In the genomic region with DNA sequence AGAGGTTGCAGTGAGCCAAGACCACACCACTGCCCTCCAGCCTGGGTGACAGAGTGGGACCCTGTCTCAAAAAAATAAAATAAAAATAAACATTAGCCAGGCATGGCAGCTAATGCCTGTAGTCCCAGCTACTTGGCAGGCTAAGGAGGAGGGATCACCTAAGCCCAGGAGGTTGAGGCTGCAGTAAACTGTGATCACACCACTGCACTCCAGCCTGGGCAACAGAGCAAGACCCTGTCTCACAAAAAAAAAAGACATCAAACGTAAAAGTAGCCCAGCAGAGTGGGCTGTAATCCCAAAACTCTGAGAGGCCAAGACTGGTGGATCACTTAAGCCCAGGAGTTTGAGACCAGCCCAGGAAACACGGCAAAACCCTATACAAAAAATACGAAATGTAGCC, we compare ENCODE assay signal across 20 cellular contexts. TPM values are rescaled to one million over a fixed set of nuclear protein-coding genes. Genes with fewer than 3 reads are reported as not detected.
DNase-seq lines count a peak whose midpoint lies in the region; ATAC-seq, FAIRE-seq and TF ChIP-seq lines count a peak whose summit lies in the region.
"Had no signal": no experiment of that assay in that cellular context is flagged by ENCODE, and none has a peak within 500 bp of the region (broad histone marks: within the 10 kb centered on the region; RNA-seq: fewer than 3 reads in every experiment).

No MANE protein-coding gene starts in this region.

- CTCF ChIA-PET in HepG2 (lab: Yijun Ruan, JAX; ENCODE audit: low intra/inter-chr PET ratio, low total read pairs) = no interaction called here

- no peak for FAIRE-seq in HepG2 (lab: Jason Lieb, UNC)
- FAIRE-seq: D721Med, GM12892 had no signal

- ATAC-seq in HepG2 (no peak), right lobe of liver (no peak), GM18873 (IDR thresholded peaks at IDR 0.05; ENCODE audit: low FRiP score, unreplicated experiment) (no peak)
- ATAC-seq in effector memory CD8-positive, alpha-beta T cell (replicated peaks) = no peak
- ATAC-seq: CD8-positive, alpha-beta T cell; GM23338 had no signal

- H3K27me3 Mint-ChIP-seq in effector memory CD8-positive, alpha-beta T cell = no peaks in the 10 kb centered on the region
- H3K27me3 Mint-ChIP-seq: IgD-negative memory B cell had no signal

- DNase-seq in HepG2 (ENCODE audit: low spot score) (no peak), right lobe of liver (no peak), spleen (no peak), GM13976 (ENCODE audit: low spot score) (no peak)
- DNase-seq in effector memory CD8-positive, alpha-beta T cell = no peak
- DNase-seq: 8988T; AML-193; CD8-positive, alpha-beta T cell; COR-L47; DMS153; DMS79 treated with DMSO at 0.1 percent for 48 hours; GDM1; H7 had no signal

- in situ Hi-C loops in HepG2 (cut with HindIII; ENCODE audit: extremely low pct_ligation_motif_present, low pct_unique_long_range_greater_than_20kb) = no loop called here
- in situ Hi-C loops in GM13976 (cut with MboI; ENCODE audit: low sequenced_read_pairs, unreplicated experiment) = no loop called here

- H3K9me2 ChIP-seq in SU-DHL-6 (replicated peaks; ENCODE audit: insufficient read depth, low read length) = no peaks in the 10 kb centered on the region

- POLR2A ChIA-PET in HepG2 (lab: Yijun Ruan, JAX) = no interaction called here

- no TSS peak for BruUV-seq in HepG2 (replicated peaks; lab: Mats Ljungman, UMichigan)

- TF ChIP-seq EP300 in HepG2 (IDR thresholded peaks at IDR 0.05; ENCODE audit: low read depth in 2 of 2, low read length in 2 of 2) (no peak), HepG2 (CRISPR knock-in tag; IDR thresholded peaks at IDR 0.05; ENCODE audit: borderline replicate concordance) (no peak)

- H3K4me1 ChIP-seq in HepG2 (ENCODE audit: insufficient read depth, low read length) (peaks cover 17% of the 10 kb centered on the region), right lobe of liver (peaks cover 0 to 7% (median 0%) of the 10 kb centered on the region in 4 donors), spleen (peaks cover 11 to 86% (median 36%) of the 10 kb centered on the region in 6 donors)

- H3K36me3 ChIP-seq in HepG2 (replicated peaks in 1 of 2; ENCODE audit: control insufficient read depth in 1 of 2, insufficient read depth in 2 of 2, low read length in 2 of 2) (peaks cover 0 to under 1% of the 10 kb centered on the region in 2 experiments; a peak in 1 of 5 replicates), right lobe of liver (no peaks in the 10 kb centered on the region), SU-DHL-6 (ENCODE audit: low read length) (no peaks in the 10 kb centered on the region), spleen (peaks cover 0 to 11% (median 1%) of the 10 kb centered on the region in 6 donors)

- H3K4me2 ChIP-seq in HepG2 (ENCODE audit: low read depth, low read length) (no peak overlapping the region), SU-DHL-6 (ENCODE audit: low read depth, low read length, poor library complexity, severe bottlenecking) (no peak overlapping the region)
- H3K4me2 ChIP-seq: BLaER1, GM23338 had no signal

- peaks cover 4% of the 10 kb centered on the region for H3K36me3 Mint-ChIP-seq in effector memory CD8-positive, alpha-beta T cell (ENCODE audit: insufficient read depth)

- TF ChIP-seq POLR2A in HepG2 (IDR thresholded peaks at IDR 0.05; ENCODE audit: insufficient read depth in 1 of 2, low read depth in 2 of 2, low read length in 2 of 2) (no peak), right lobe of liver (IDR thresholded peaks at IDR 0.05) (no peak), spleen (IDR thresholded peaks at IDR 0.05) (no peak)

- H3K9me3 ChIP-seq in HepG2 (ENCODE audit: low read length) (no peaks in the 10 kb centered on the region), right lobe of liver (no peaks in the 10 kb centered on the region), SU-DHL-6 (ENCODE audit: insufficient read depth, low read length) (no peaks in the 10 kb centered on the region), spleen (no peaks in the 10 kb centered on the region)

- no peak overlapping the region for H3K4me3 Mint-ChIP-seq in effector memory CD8-positive, alpha-beta T cell
- H3K4me3 Mint-ChIP-seq: CD8-positive, alpha-beta T cell; GM23338 had no signal

- H3K27ac Mint-ChIP-seq in effector memory CD8-positive, alpha-beta T cell = peak overlapping the region; percentile 4 to 31
- H3K27ac Mint-ChIP-seq: GM23338 had no signal

- H3K27ac ChIP-seq in HepG2 (ENCODE audit: extremely low read length, insufficient read depth, low read length) (no peak overlapping the region), right lobe of liver (no peak overlapping the region), SU-DHL-6 (ENCODE audit: low read depth, low read length) (peak overlapping the region; percentile 92), spleen (no peak overlapping the region)
- H3K27ac ChIP-seq: BLaER1 had no signal

- peaks cover 66% of the 10 kb centered on the region for H3K79me2 ChIP-seq in HepG2 (ENCODE audit: insufficient read depth, low read length)
- H3K79me2 ChIP-seq in SU-DHL-6 (ENCODE audit: insufficient read depth, low read length) = peaks cover 96% of the 10 kb centered on the region

- H3F3A ChIP-seq in SU-DHL-6 (ENCODE audit: insufficient read depth) = peaks cover 28% of the 10 kb centered on the region

- H3K27me3 ChIP-seq in HepG2 (ENCODE audit: control insufficient read depth in 1 of 2, insufficient read depth in 2 of 2, low read length in 2 of 2) = no peaks in the 10 kb centered on the region; a peak in 1 of 5 replicates
- no peaks in the 10 kb centered on the region for H3K27me3 ChIP-seq in right lobe of liver
- H3K27me3 ChIP-seq in SU-DHL-6 (ENCODE audit: low read length) = no peaks in the 10 kb centered on the region
- no peaks in the 10 kb centered on the region for H3K27me3 ChIP-seq in spleen (replicated peaks in 1 of 7)
- H3K27me3 ChIP-seq: BLaER1 had no signal

- H2AFZ ChIP-seq in HepG2 (ENCODE audit: low read length) (no peak overlapping the region), SU-DHL-6 (ENCODE audit: low read depth, low read length, severe bottlenecking) (no peak overlapping the region)
- H2AFZ ChIP-seq: GM23338 had no signal

- H4K20me1 ChIP-seq in HepG2 (ENCODE audit: insufficient read depth, low read length) = peaks cover 12% of the 10 kb centered on the region
- no peaks in the 10 kb centered on the region for H4K20me1 ChIP-seq in SU-DHL-6 (ENCODE audit: low read depth, low read length)

- H3K4me3 ChIP-seq in HepG2 (replicated peaks in 1 of 3; ENCODE audit: insufficient read depth in 1 of 3, low read depth in 2 of 3, low read length in 3 of 3) (no peak overlapping the region), right lobe of liver (no peak overlapping the region), SU-DHL-6 (ENCODE audit: insufficient read depth, low read length, poor library complexity, severe bottlenecking) (no peak overlapping the region), spleen (no peak overlapping the region)
- H3K4me3 ChIP-seq: BLaER1, GM23338 had no signal

- H3K9ac ChIP-seq in HepG2 (ENCODE audit: insufficient read depth, low read depth, low read length) (no peak overlapping the region), SU-DHL-6 (ENCODE audit: low read length) (no peak overlapping the region)
- H3K9ac ChIP-seq: BLaER1 had no signal

- WGBS in HepG2 (ENCODE audit: low lambda C conversion rate) = 98% methylated on average over 3 of the region's 3 CpGs
- WGBS in right lobe of liver (ENCODE audit: insufficient coverage, low coverage, low lambda C conversion rate, missing lambda C conversion rate) = 87% methylated on average over 3 of the region's 3 CpGs
- WGBS in spleen, 5 donors = 83 to 94% (median 88%) methylated on average over 3 of the region's 3 CpGs

- TF ChIP-seq RAD21 in HepG2 (CRISPR knock-in tag; IDR thresholded peaks at IDR 0.05) = no peak

- intact Hi-C loops in HepG2 (cut with micrococcal nuclease; ENCODE audit: unreplicated experiment) = no loop called here
- intact Hi-C loops in right lobe of liver (cut with DNase I) = no loop called here
- intact Hi-C loops in spleen (cut with DNase I; ENCODE audit: low total_unique reads) = no loop called here

- H3K4me1 Mint-ChIP-seq in effector memory CD8-positive, alpha-beta T cell (ENCODE audit: low read depth in 2 of 2) = peaks cover 18 to 26% of the 10 kb centered on the region in 2 donors
- H3K4me1 Mint-ChIP-seq: GM23338 had no signal

- H3K9me3 Mint-ChIP-seq in effector memory CD8-positive, alpha-beta T cell = no peaks in the 10 kb centered on the region
- H3K9me3 Mint-ChIP-seq: CD8-positive, alpha-beta T cell; IgD-negative memory B cell had no signal

- TF ChIP-seq CTCF in HepG2 (CRISPR knock-in tag; IDR thresholded peaks at IDR 0.05) (no peak), right lobe of liver (IDR thresholded peaks at IDR 0.05) (no peak), SU-DHL-6 (IDR thresholded peaks at IDR 0.05; ENCODE audit: insufficient read depth, low read length, poor library complexity, severe bottlenecking) (no peak), spleen (IDR thresholded peaks at IDR 0.05 in 8 of 11, conservative IDR thresholded peaks at IDR 0.05 in 3 of 11) (no peak), GM13976 (IDR thresholded peaks at IDR 0.05; ENCODE audit: borderline replicate concordance, control extremely low read depth, extremely low read depth, insufficient read depth, missing control alignments) (no peak)

RNA-seq across cellular contexts. Expression of a gene that starts 19.0 kb away (rescaled TPM):
- total RNA-seq in HepG2 (2016; rRNA removed; fragmentation: Illumina TruSeq; extraction: Trizol) = 32.7 and 37.5 TPM in 2 replicates
- 42.0 and 51.6 TPM in 2 replicates for total RNA-seq in HepG2 (2016; cell fraction: cytosol; rRNA removed; fragmentation: Illumina TruSeq; extraction: Trizol; ENCODE audit: low read depth)
- total RNA-seq in HepG2 (2016; cell fraction: insoluble cytoplasmic fraction; rRNA removed; fragmentation: Illumina TruSeq; extraction: Trizol) = 35.9 and 36.2 TPM in 2 replicates
- total RNA-seq in HepG2 (2016; cell fraction: membrane; rRNA removed; fragmentation: Illumina TruSeq; extraction: Trizol) = 21.0 and 23.4 TPM in 2 replicates
- total RNA-seq in HepG2 (2016; cell fraction: nucleus; rRNA removed; fragmentation: Illumina TruSeq; extraction: Trizol) = 45.6 and 50.9 TPM in 2 replicates
- 14.0 and 18.9 TPM in 2 replicates for polyA plus RNA-seq in HepG2 (2011; rRNA removed)
- 9.7 and 11.8 TPM in 2 replicates for polyA plus RNA-seq in HepG2 (2011; cell fraction: cytosol; rRNA removed)
- polyA plus RNA-seq in HepG2 (2011; cell fraction: nucleus; rRNA removed) = 17.7 and 22.7 TPM in 2 replicates
- 22.9 and 28.6 TPM in 2 replicates for polyA plus RNA-seq in HepG2 (2012)
- 8.5 and 9.2 TPM in 2 replicates for polyA plus RNA-seq in HepG2 (2016; cell fraction: cytosol; fragmentation: Illumina TruSeq; extraction: Trizol; ENCODE audit: low read depth)
- 38.8 and 40.5 TPM in 2 replicates for polyA plus RNA-seq in HepG2 (2016; cell fraction: insoluble cytoplasmic fraction; fragmentation: Illumina TruSeq; extraction: Trizol; ENCODE audit: low read depth)
- 13.0 and 17.3 TPM in 2 replicates for polyA plus RNA-seq in HepG2 (2016; cell fraction: membrane; fragmentation: Illumina TruSeq; extraction: Trizol; ENCODE audit: low read depth)
- polyA plus RNA-seq in HepG2 (2016; cell fraction: nucleus; fragmentation: Illumina TruSeq; extraction: Trizol; ENCODE audit: insufficient read depth, low read depth) = 55.9 and 65.1 TPM in 2 replicates
- 7.7 and 16.1 TPM in 2 replicates for polyA minus RNA-seq in HepG2 (2011; rRNA and poly(A)+ RNA removed; ENCODE audit: low replicate concordance)
- 13.8 and 16.4 TPM in 2 replicates for polyA minus RNA-seq in HepG2 (2011; cell fraction: cytosol; rRNA and poly(A)+ RNA removed)
- polyA minus RNA-seq in HepG2 (2011; cell fraction: nucleus; rRNA and poly(A)+ RNA removed) = 46.1 and 49.6 TPM in 2 replicates
- total RNA-seq in right lobe of liver = 10 to 100 TPM in 4 of 6 experiments, 1 to 10 TPM in 2; 8.4 to 15.6 (median 13.0) TPM
- 10 to 100 TPM; 41.4 to 81.8 (median 58.3) TPM for total RNA-seq in spleen
- 10 to 100 TPM; 34.4 to 41.0 (median 39.6) TPM for polyA plus RNA-seq in spleen

RNA-seq across cellular contexts. Expression of a gene that starts 34.9 kb away (rescaled TPM):
- 19.4 and 20.1 TPM in 2 replicates for total RNA-seq in HepG2 (2016; rRNA removed; fragmentation: Illumina TruSeq; extraction: Trizol)
- total RNA-seq in HepG2 (2016; cell fraction: cytosol; rRNA removed; fragmentation: Illumina TruSeq; extraction: Trizol; ENCODE audit: low read depth) = 8.2 and 16.0 TPM in 2 replicates
- total RNA-seq in HepG2 (2016; cell fraction: insoluble cytoplasmic fraction; rRNA removed; fragmentation: Illumina TruSeq; extraction: Trizol) = 19.4 and 20.5 TPM in 2 replicates
- total RNA-seq in HepG2 (2016; cell fraction: membrane; rRNA removed; fragmentation: Illumina TruSeq; extraction: Trizol) = 13.5 and 15.4 TPM in 2 replicates
- 18.2 and 22.1 TPM in 2 replicates for total RNA-seq in HepG2 (2016; cell fraction: nucleus; rRNA removed; fragmentation: Illumina TruSeq; extraction: Trizol)
- polyA plus RNA-seq in HepG2 (2011; rRNA removed) = 8.3 and 8.6 TPM in 2 replicates
- 5.6 and 7.0 TPM in 2 replicates for polyA plus RNA-seq in HepG2 (2011; cell fraction: cytosol; rRNA removed)
- 16.4 and 16.8 TPM in 2 replicates for polyA plus RNA-seq in HepG2 (2011; cell fraction: nucleus; rRNA removed)
- polyA plus RNA-seq in HepG2 (2012) = 7.4 and 8.5 TPM in 2 replicates
- 3.3 and 3.4 TPM in 2 replicates for polyA plus RNA-seq in HepG2 (2016; cell fraction: cytosol; fragmentation: Illumina TruSeq; extraction: Trizol; ENCODE audit: low read depth)
- polyA plus RNA-seq in HepG2 (2016; cell fraction: insoluble cytoplasmic fraction; fragmentation: Illumina TruSeq; extraction: Trizol; ENCODE audit: low read depth) = 20.8 and 23.3 TPM in 2 replicates
- 8.4 and 8.7 TPM in 2 replicates for polyA plus RNA-seq in HepG2 (2016; cell fraction: membrane; fragmentation: Illumina TruSeq; extraction: Trizol; ENCODE audit: low read depth)
- 21.0 and 22.3 TPM in 2 replicates for polyA plus RNA-seq in HepG2 (2016; cell fraction: nucleus; fragmentation: Illumina TruSeq; extraction: Trizol; ENCODE audit: insufficient read depth, low read depth)
- 14.6 and 34.4 TPM in 2 replicates for polyA minus RNA-seq in HepG2 (2011; rRNA and poly(A)+ RNA removed; ENCODE audit: low replicate concordance)
- polyA minus RNA-seq in HepG2 (2011; cell fraction: cytosol; rRNA and poly(A)+ RNA removed) = 5.1 and 5.7 TPM in 2 replicates
- polyA minus RNA-seq in HepG2 (2011; cell fraction: nucleus; rRNA and poly(A)+ RNA removed) = 20.9 and 25.0 TPM in 2 replicates
- 1 to 10 TPM; 5.3 to 7.4 (median 6.0) TPM for total RNA-seq in right lobe of liver
- 10 to 100 TPM; 19.1 to 36.3 (median 27.7) TPM for total RNA-seq in spleen
- 1 to 10 TPM; 5.9 to 9.7 (median 7.3) TPM for polyA plus RNA-seq in spleen
